8 cellular contexts compared by ENCODE assay signal in the genomic region with DNA sequence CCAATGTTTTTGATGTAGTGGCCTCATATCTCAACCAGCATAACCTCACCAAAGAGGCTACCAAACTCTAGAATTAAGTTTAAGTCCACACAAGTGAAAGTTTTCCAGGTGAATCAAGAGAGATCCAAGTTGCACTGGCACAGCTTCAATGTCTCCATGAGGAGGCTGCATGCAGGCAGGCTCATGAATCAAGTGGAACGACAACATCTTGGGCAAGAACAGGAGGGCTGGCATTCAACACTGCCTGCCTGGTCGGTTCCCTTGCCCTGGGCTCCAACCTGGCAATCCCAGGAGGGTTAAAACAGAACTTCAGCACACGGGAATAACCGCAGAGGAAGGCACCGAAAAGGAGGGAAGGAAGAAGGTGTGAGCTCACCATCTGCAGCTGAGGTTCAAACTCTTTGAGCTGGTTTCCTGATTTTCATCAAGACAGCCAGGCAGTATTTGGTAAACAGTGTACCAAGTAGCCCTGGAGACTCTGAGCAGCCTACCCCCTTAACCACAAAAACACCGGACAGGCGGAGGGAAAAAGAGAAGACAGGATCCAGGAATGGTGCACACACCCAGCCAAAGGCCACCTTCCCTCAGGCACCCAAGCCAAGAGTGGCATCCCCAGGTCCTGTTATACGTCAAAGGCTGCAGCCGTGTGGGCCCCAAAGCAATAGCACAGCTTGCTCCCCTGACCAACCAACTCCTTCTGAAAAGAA. TPM values are rescaled to one million over a fixed set of nuclear protein-coding genes. Genes with fewer than 3 reads are reported as not detected.
DNase-seq lines count a peak whose midpoint lies in the region; ATAC-seq and TF ChIP-seq lines count a peak whose summit lies in the region.

No MANE protein-coding gene starts in this region.

- no peak for TF ChIP-seq CTCF in glutamatergic neuron (IDR thresholded peaks at IDR 0.05; ENCODE audit: partially characterized antibody, unreplicated experiment)

- H3K27me3 Mint-ChIP-seq in T-cell (no peaks in the 10 kb centered on the region), glutamatergic neuron (ENCODE audit: unreplicated experiment) (peaks cover 7% of the 10 kb centered on the region)

- peak; percentile 64 for DNase-seq in GM23248
- peak in 1 of 34 experiments; percentile 31 for DNase-seq in T-cell
- no peak for DNase-seq in glutamatergic neuron
- DNase-seq in HT-29 (ENCODE audit: low spot score), result no peak
- no peak for DNase-seq in hepatic stellate cell (ENCODE audit: low spot score)
- no peak for DNase-seq in caudate nucleus (lab: John Stamatoyannopoulos, UW)

- H3K36me3 Mint-ChIP-seq in T-cell (no peaks in the 10 kb centered on the region), glutamatergic neuron (ENCODE audit: unreplicated experiment) (no peaks in the 10 kb centered on the region)

- peak overlapping the region; percentile 94 for H3K9ac ChIP-seq in GM23248

- H3K27me3 ChIP-seq in GM23248 (replicated peaks; ENCODE audit: insufficient read depth), result no peaks in the 10 kb centered on the region

- H3K27ac ChIP-seq in GM23248 (peak overlapping the region; percentile 73), skin epidermis (peak overlapping the region in 11 of 21 experiments; percentile 41 to 89 (median 86)), caudate nucleus (ENCODE audit: low read depth, low read length) (no peak overlapping the region)

- peaks cover 61% of the 10 kb centered on the region for H3K79me2 ChIP-seq in GM23248 (ENCODE audit: insufficient read depth)

- H3F3A ChIP-seq in GM23248 (ENCODE audit: insufficient read depth), result peaks cover 28% of the 10 kb centered on the region

- H3K4me1 ChIP-seq in GM23248 (ENCODE audit: insufficient read depth), result peaks cover 29% of the 10 kb centered on the region

- H3K9me3 Mint-ChIP-seq in T-cell (no peaks in the 10 kb centered on the region), glutamatergic neuron (ENCODE audit: unreplicated experiment) (peaks cover 11% of the 10 kb centered on the region)

- H3K4me1 Mint-ChIP-seq in T-cell, result peaks cover 42 to 51% (median 47%) of the 10 kb centered on the region in 3 donors
- H3K4me1 Mint-ChIP-seq in glutamatergic neuron (ENCODE audit: low read depth, unreplicated experiment), result peaks cover 8% of the 10 kb centered on the region

- WGBS in GM23248 (ENCODE audit: low coverage in 1 of 2, low lambda C conversion rate in 2 of 2, missing lambda C conversion rate in 2 of 2), 2 experiments, result 8 to 13% methylated on average over 9 of the region's 9 CpGs

- H2AFZ ChIP-seq in GM23248, result no peak overlapping the region

- no peaks in the 10 kb centered on the region for H3K9me3 ChIP-seq in GM23248 (ENCODE audit: low read depth)

- POLR2A ChIA-PET in T-cell (lab: Charles Lee), result no interaction called here

- H3K4me3 ChIP-seq in GM23248 (peak overlapping the region; percentile 89), skin epidermis (peak overlapping the region; percentile 63 to 88 (median 85))

- no peak for ATAC-seq in T-cell (replicated peaks in 1 of 4)
- no peak for ATAC-seq in GM19351 (IDR thresholded peaks at IDR 0.05; ENCODE audit: unreplicated experiment)

- no peaks in the 10 kb centered on the region for H3K9me2 ChIP-seq in GM23248 (ENCODE audit: insufficient read depth)

- no peaks in the 10 kb centered on the region for H4K20me1 ChIP-seq in GM23248 (ENCODE audit: insufficient read depth)

- H3K36me3 ChIP-seq in GM23248 (ENCODE audit: low read depth), result no peaks in the 10 kb centered on the region

- H3K4me3 Mint-ChIP-seq in T-cell (peak overlapping the region; percentile 94 to 97 (median 95)), glutamatergic neuron (ENCODE audit: unreplicated experiment) (peak overlapping the region; percentile 88)

- peak overlapping the region; percentile 73 to 88 for H3K27ac Mint-ChIP-seq in T-cell
- H3K27ac Mint-ChIP-seq in glutamatergic neuron (ENCODE audit: unreplicated experiment), result peak overlapping the region; percentile 70

- CTCF ChIA-PET in T-cell (lab: Charles Lee), result no interaction called here

- in situ Hi-C loops in GM23248 (cut with MboI), result no loop called here

- H3K4me2 ChIP-seq in GM23248 (ENCODE audit: unreplicated experiment), result peak overlapping the region; percentile 81

RNA-seq across cellular contexts. Expression of gene PACSIN2, which starts 1.4 kb away (rescaled TPM):
- total RNA-seq in GM23248 (2014; rRNA removed; shearing (Covaris generic)), result 35.5 and 43.7 TPM in 2 replicates
- 36.0 and 36.5 TPM in 2 replicates for polyA plus RNA-seq in GM23248 (2016; fragmentation: Nextera tagmentation; extraction: Ambion mirVana)
- total RNA-seq in T-cell, result 10 to 100 TPM; 25.9 to 49.0 (median 40.4) TPM
- 47.3 TPM for total RNA-seq in glutamatergic neuron (ENCODE audit: unreplicated experiment)
- total RNA-seq in HT-29 (2014; rRNA removed; shearing (Covaris generic)), result 42.9 and 44.8 TPM in 2 replicates
